Comparison of ENCODE assay signal across 17 cellular contexts in genomic region chr5:89263846-89264245, GRCh38.
"Had no signal": no experiment of that assay in that cellular context is flagged by ENCODE, and none has a peak within 500 bp of the region (broad histone marks: within the 10 kb centered on the region; RNA-seq: fewer than 3 reads in every experiment).

No MANE protein-coding gene starts in this region.

- H3K27me3 Mint-ChIP-seq: activated naive CD8-positive, alpha-beta T cell had no signal

- H3K79me2 ChIP-seq: parathyroid adenoma had no signal

- H3K4me2 ChIP-seq: smooth muscle cell had no signal

- H3K9me3 ChIP-seq: lower lobe of right lung, thoracic aorta, upper lobe of left lung had no signal

- FAIRE-seq: keratinocyte had no signal

- ATAC-seq: lower lobe of right lung; natural killer cell; sciatic nerve; stimulated activated effector memory CD8-positive, alpha-beta T cell treated with anti-CD3 and anti-CD28 coated beads, Interleukin-12 subunit alpha, Interleukin-12 subunit beta, amount 100 ng/mL, for 72 hours had no signal

- H3K27me3 ChIP-seq: foreskin keratinocyte, upper lobe of left lung had no signal

- H3K9me3 Mint-ChIP-seq: activated T-helper 1 cell treated with anti-CD3 and anti-CD28 coated beads, Interleukin-12 subunit alpha, Interleukin-12 subunit beta, Interleukin-2, Interleukin-4 antibody, amounts not matched to agents 30 ng/mL and 10 ng/mL and 1 ng/mL, durations not matched to agents 14 hours and 24 hours and 36 hours; natural killer cell; T-helper 1 cell treated with Interleukin-12 subunit alpha and Interleukin-12 subunit beta and Interleukin-4 antibody, amounts not matched to agents 30 μg/mL and 1 μg/mL, for 36 hours had no signal

- H3K36me3 ChIP-seq: lower lobe of right lung, thoracic aorta, upper lobe of left lung had no signal

- H3K9ac ChIP-seq: parathyroid adenoma had no signal

- H3K4me1 ChIP-seq: lower lobe of right lung, parathyroid adenoma, upper lobe of left lung had no signal

- DNase-seq: activated CD4-positive, alpha-beta T cell treated with anti-CD3 and anti-CD28 coated beads, Interleukin-2, amount 50 U/mL, for 1 hour; hypothalamus; lower lobe of right lung; natural killer cell; stimulated activated CD4-positive, alpha-beta T cell treated with anti-CD3 and anti-CD28 coated beads, Interleukin-4, amount 100 ng/mL, for 24 hours; upper lobe of left lung had no signal

- H3K36me3 Mint-ChIP-seq: activated naive CD8-positive, alpha-beta T cell; natural killer cell; stimulated activated effector memory CD8-positive, alpha-beta T cell treated with anti-CD3 and anti-CD28 coated beads, Interleukin-12 subunit alpha, Interleukin-12 subunit beta, amount 100 ng/mL, for 72 hours had no signal

- H3K4me3 Mint-ChIP-seq: activated naive CD8-positive, alpha-beta T cell; activated T-helper 1 cell treated with anti-CD3 and anti-CD28 coated beads, Interleukin-12 subunit alpha, Interleukin-12 subunit beta, Interleukin-2, Interleukin-4 antibody, amounts not matched to agents 30 ng/mL and 10 ng/mL and 1 ng/mL, durations not matched to agents 14 hours and 24 hours and 36 hours; natural killer cell; stimulated activated effector memory CD8-positive, alpha-beta T cell treated with anti-CD3 and anti-CD28 coated beads, Interleukin-12 subunit alpha, Interleukin-12 subunit beta, amount 100 ng/mL, for 72 hours; T-helper 1 cell treated with Interleukin-12 subunit alpha and Interleukin-12 subunit beta and Interleukin-4 antibody, amounts not matched to agents 30 μg/mL and 1 μg/mL, for 36 hours had no signal

- H3K27ac ChIP-seq: epithelial cell of prostate, foreskin keratinocyte, lower lobe of right lung, parathyroid adenoma, thoracic aorta, upper lobe of left lung had no signal

- H2AFZ ChIP-seq: parathyroid adenoma had no signal

- H3K27ac Mint-ChIP-seq: activated naive CD8-positive, alpha-beta T cell; activated T-helper 1 cell treated with anti-CD3 and anti-CD28 coated beads, Interleukin-12 subunit alpha, Interleukin-12 subunit beta, Interleukin-2, Interleukin-4 antibody, amounts not matched to agents 30 ng/mL and 10 ng/mL and 1 ng/mL, durations not matched to agents 14 hours and 24 hours and 36 hours; natural killer cell; stimulated activated effector memory CD8-positive, alpha-beta T cell treated with anti-CD3 and anti-CD28 coated beads, Interleukin-12 subunit alpha, Interleukin-12 subunit beta, amount 100 ng/mL, for 72 hours; T-helper 1 cell treated with Interleukin-12 subunit alpha and Interleukin-12 subunit beta and Interleukin-4 antibody, amounts not matched to agents 30 μg/mL and 1 μg/mL, for 36 hours had no signal

- H3K4me3 ChIP-seq: lower lobe of right lung, smooth muscle cell, thoracic aorta, upper lobe of left lung had no signal

- H3K4me1 Mint-ChIP-seq: stimulated activated effector memory CD8-positive, alpha-beta T cell treated with anti-CD3 and anti-CD28 coated beads, Interleukin-12 subunit alpha, Interleukin-12 subunit beta, amount 100 ng/mL, for 72 hours had no signal
